11 cellular contexts compared by ENCODE assay signal in the genomic region with DNA sequence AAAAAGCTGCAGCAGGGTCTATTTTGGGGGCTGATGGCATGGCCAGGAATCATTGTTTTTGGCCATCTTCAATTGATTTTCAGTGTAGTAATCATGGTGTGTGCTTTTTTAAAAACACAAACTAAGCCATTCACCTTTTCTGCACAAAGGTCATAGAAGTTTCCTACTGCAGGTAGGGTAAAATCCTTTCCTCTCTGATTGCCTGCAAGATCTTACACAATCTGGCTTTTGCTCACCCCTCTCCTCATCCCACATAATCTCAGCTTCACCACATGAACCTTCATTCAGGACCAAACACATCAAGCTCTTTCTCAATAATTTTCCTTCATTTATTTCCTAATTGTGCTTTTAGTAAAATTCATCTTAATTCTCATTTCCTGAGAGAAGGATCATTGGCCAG. TPM values are rescaled to one million over a fixed set of nuclear protein-coding genes. Genes with fewer than 3 reads are reported as not detected.
A peak's percentile ranks its signal among the peaks of the same experiment; 100 is the strongest.
DNase-seq lines count a peak whose midpoint lies in the region; ATAC-seq, FAIRE-seq and TF ChIP-seq lines count a peak whose summit lies in the region.
"Had no signal": no experiment of that assay in that cellular context is flagged by ENCODE, and none has a peak within 500 bp of the region (broad histone marks: within the 10 kb centered on the region; RNA-seq: fewer than 3 reads in every experiment).

No MANE protein-coding gene starts in this region.

- dilution Hi-C loops in endothelial cell of umbilical vein (cut with MboI; ENCODE audit: extremely low pct_ligation_motif_present, low sequenced_read_pairs), result no loop called here

- POLR2A ChIA-PET in endothelial cell of umbilical vein (lab: Charles Lee), result interaction anchor here (0.6 kb wide), 1 partner anchor 247 kb away, joined by 5 read pairs; no protein-coding TSS in a partner anchor

- H3K36me3 Mint-ChIP-seq in activated naive CD4-positive, alpha-beta T cell treated with anti-CD3 and anti-CD28 coated beads for 36 hours (ENCODE audit: low read depth), result peaks cover 11% of the 10 kb centered on the region

- H3K4me2 ChIP-seq in endothelial cell of umbilical vein (ENCODE audit: insufficient read depth, low read length), result peak overlapping the region; percentile 41

- no peaks in the 10 kb centered on the region for H3K79me2 ChIP-seq in endothelial cell of umbilical vein (ENCODE audit: control insufficient read depth, insufficient read depth, low read length)

- no peak for DNase-seq in activated naive CD4-positive, alpha-beta T cell treated with anti-CD3 and anti-CD28 coated beads for 36 hours
- DNase-seq in activated naive CD4-positive, alpha-beta T cell (lab: John Stamatoyannopoulos, UW), result no peak
- DNase-seq in endothelial cell of umbilical vein (ENCODE audit: low read depth, low spot score) (no peak), DMS153 treated with DMSO at 0.1 percent for 48 hours (lab: John Stamatoyannopoulos, UW; ENCODE audit: unreplicated experiment) (no peak), DMS53 treated with DMSO at 0.1 percent for 48 hours (lab: John Stamatoyannopoulos, UW; ENCODE audit: unreplicated experiment) (no peak)
- DNase-seq: left colon, NCI-H1092 treated with DMSO at 0.1 percent for 48 hours had no signal

- CTCF ChIA-PET in activated naive CD4-positive, alpha-beta T cell treated with anti-CD3 and anti-CD28 coated beads for 36 hours (lab: Charles Lee), result interaction anchor here (0.6 to 3.1 kb wide), 5 partner anchors 10 to 208 kb away, joined by 3 to 12 read pairs (median 3); no protein-coding TSS in a partner anchor
- CTCF ChIA-PET in endothelial cell of umbilical vein (lab: Charles Lee), result interaction anchor here (0.9 to 2.7 kb wide), 4 partner anchors 13 to 327 kb away, joined by 3 to 10 read pairs (median 4); no protein-coding TSS in a partner anchor

- peaks cover 7% of the 10 kb centered on the region for H3K9me3 Mint-ChIP-seq in activated naive CD4-positive, alpha-beta T cell treated with anti-CD3 and anti-CD28 coated beads for 36 hours

- BruUV-seq in endothelial cell of umbilical vein (replicated peaks; lab: Mats Ljungman, UMichigan), result no TSS peak

- H3K4me3 Mint-ChIP-seq in activated naive CD4-positive, alpha-beta T cell treated with anti-CD3 and anti-CD28 coated beads for 36 hours, result no peak overlapping the region

- no peak for FAIRE-seq in endothelial cell of umbilical vein (lab: Jason Lieb, UNC)

- no peaks in the 10 kb centered on the region for H3K36me3 ChIP-seq in KOPT-K1 (ENCODE audit: insufficient read depth, low read length)
- H3K36me3 ChIP-seq in endothelial cell of umbilical vein (ENCODE audit: control insufficient read depth in 2 of 2, extremely low read depth in 1 of 2, insufficient read depth in 2 of 2, low read length in 2 of 2), result no peaks in the 10 kb centered on the region
- H3K36me3 ChIP-seq in thymus (ENCODE audit: control insufficient read depth, insufficient read depth), result no peaks in the 10 kb centered on the region
- H3K36me3 ChIP-seq: suprapubic skin had no signal

- TF ChIP-seq POLR2A in endothelial cell of umbilical vein (IDR thresholded peaks at IDR 0.05; ENCODE audit: low read depth, low read length), result no peak

- no peaks in the 10 kb centered on the region for H3K9me1 ChIP-seq in endothelial cell of umbilical vein (replicated peaks; ENCODE audit: control insufficient read depth, extremely low read depth, insufficient read depth, low read length)

- ATAC-seq in HG03439 (IDR thresholded peaks at IDR 0.05; ENCODE audit: unreplicated experiment), result no peak

- H3K27ac ChIP-seq in KOPT-K1 (ENCODE audit: low read depth, low read length, poor library complexity, severe bottlenecking), result peak overlapping the region; percentile 6
- H3K27ac ChIP-seq in endothelial cell of umbilical vein (ENCODE audit: insufficient read depth, low read depth, low read length), result no peak overlapping the region
- peak overlapping the region; percentile 46 for H3K27ac ChIP-seq in thymus (ENCODE audit: low read depth)
- H3K27ac ChIP-seq: suprapubic skin had no signal

- no peaks in the 10 kb centered on the region for H4K20me1 ChIP-seq in endothelial cell of umbilical vein (replicated peaks; ENCODE audit: control insufficient read depth, extremely low read depth, insufficient read depth, low read length)

- H3K4me1 ChIP-seq in endothelial cell of umbilical vein (ENCODE audit: control insufficient read depth, extremely low read depth, insufficient read depth, low read length), result no peaks in the 10 kb centered on the region
- no peaks in the 10 kb centered on the region for H3K4me1 ChIP-seq in thymus (ENCODE audit: control insufficient read depth, insufficient read depth, low read length)

- no peak overlapping the region for H3K9ac ChIP-seq in endothelial cell of umbilical vein (replicated peaks; ENCODE audit: extremely low read depth, insufficient read depth, low read length)

- no peak overlapping the region for H3K4me3 ChIP-seq in endothelial cell of umbilical vein (replicated peaks in 1 of 3; ENCODE audit: insufficient read depth in 1 of 3, low read depth in 1 of 3, low read length in 3 of 3)
- H3K4me3 ChIP-seq in thymus (ENCODE audit: low read length), result no peak overlapping the region
- H3K4me3 ChIP-seq: suprapubic skin had no signal

- H3K4me1 Mint-ChIP-seq in activated naive CD4-positive, alpha-beta T cell treated with anti-CD3 and anti-CD28 coated beads for 36 hours (ENCODE audit: low read depth), result peaks cover 46% of the 10 kb centered on the region

- no peaks in the 10 kb centered on the region for H3K27me3 Mint-ChIP-seq in activated naive CD4-positive, alpha-beta T cell treated with anti-CD3 and anti-CD28 coated beads for 36 hours (ENCODE audit: low read depth)

- H2AFZ ChIP-seq in endothelial cell of umbilical vein (ENCODE audit: low read depth, low read length), result no peak overlapping the region

- intact Hi-C loops in activated naive CD4-positive, alpha-beta T cell treated with anti-CD3 and anti-CD28 coated beads for 36 hours (cut with micrococcal nuclease), result loop anchor here (1.0 to 5.0 kb wide), 7 partner anchors 12 to 185 kb away; partner anchors contain the start of gene GBP2
- intact Hi-C loops in endothelial cell of umbilical vein (cut with micrococcal nuclease), result no loop called here

- peak overlapping the region; percentile 86 for H3K27ac Mint-ChIP-seq in activated naive CD4-positive, alpha-beta T cell treated with anti-CD3 and anti-CD28 coated beads for 36 hours

- peaks cover 17% of the 10 kb centered on the region for H3K9me3 ChIP-seq in KOPT-K1 (ENCODE audit: insufficient read depth, low read length, poor library complexity, severe bottlenecking)
- H3K9me3 ChIP-seq in endothelial cell of umbilical vein (replicated peaks; ENCODE audit: control insufficient read depth, insufficient read depth, low read length), result no peaks in the 10 kb centered on the region
- no peaks in the 10 kb centered on the region for H3K9me3 ChIP-seq in thymus (ENCODE audit: control insufficient read depth)
- H3K9me3 ChIP-seq: suprapubic skin had no signal

- no peak for TF ChIP-seq CTCF in endothelial cell of umbilical vein (IDR thresholded peaks at IDR 0.05; ENCODE audit: extremely low read depth in 1 of 2, insufficient read depth in 1 of 2, low read depth in 1 of 2, low read length in 2 of 2)

- no peaks in the 10 kb centered on the region for H3K27me3 ChIP-seq in endothelial cell of umbilical vein (ENCODE audit: control insufficient read depth in 2 of 2, insufficient read depth in 2 of 2, low read length in 2 of 2)
- no peaks in the 10 kb centered on the region for H3K27me3 ChIP-seq in thymus (ENCODE audit: control insufficient read depth, insufficient read depth)
- H3K27me3 ChIP-seq: suprapubic skin had no signal

TF ChIP-seq in endothelial cell of umbilical vein, 7 proteins besides CTCF, POLR2A, EP300 and RAD21:
- TF ChIP-seq GATA2 (IDR thresholded peaks at IDR 0.05; ENCODE audit: insufficient read depth, insufficient read length, low read depth, low read length) (no peak), EZH2 (IDR thresholded peaks at IDR 0.05; ENCODE audit: borderline replicate concordance, low read depth, low read length, severe bottlenecking) (no peak), FOS (IDR thresholded peaks at IDR 0.05; ENCODE audit: borderline replicate concordance, insufficient read depth, low read length) (no peak), POLR2AphosphoS5 (IDR thresholded peaks at IDR 0.05; ENCODE audit: insufficient read depth, low read depth, low read length) (no peak), JUN (IDR thresholded peaks at IDR 0.05; ENCODE audit: borderline replicate concordance, insufficient read depth, insufficient read length, low read depth) (no peak), MYC (IDR thresholded peaks at IDR 0.05; ENCODE audit: low read depth, low read length) (no peak)
- TF ChIP-seq, protein P1, sequence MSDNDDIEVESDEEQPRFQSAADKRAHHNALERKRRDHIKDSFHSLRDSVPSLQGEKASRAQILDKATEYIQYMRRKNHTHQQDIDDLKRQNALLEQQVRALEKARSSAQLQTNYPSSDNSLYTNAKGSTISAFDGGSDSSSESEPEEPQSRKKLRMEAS (IDR thresholded peaks at IDR 0.05; ENCODE audit: insufficient read depth, insufficient read length), result no peak

RNA-seq across cellular contexts. Expression of gene GBP5, which starts 38.3 kb away (rescaled TPM):
- 10 to 100 TPM; 84.3 to 85.5 TPM for total RNA-seq in activated naive CD4-positive, alpha-beta T cell treated with anti-CD3 and anti-CD28 coated beads for 36 hours
- 0.31 TPM in 1 of 2 replicates, not detected in the other for total RNA-seq in endothelial cell of umbilical vein
- not detected in 2 replicates for polyA plus RNA-seq in endothelial cell of umbilical vein
- not detected in 2 replicates for polyA plus RNA-seq in endothelial cell of umbilical vein (2011; cell fraction: cytosol; rRNA removed)
- 0.05 TPM in 1 of 2 replicates, not detected in the other for polyA plus RNA-seq in endothelial cell of umbilical vein (2011; cell fraction: nucleus; rRNA removed)
- polyA plus RNA-seq in endothelial cell of umbilical vein (2012), result 0.11 TPM in 1 of 2 replicates, not detected in the other
- not detected in 2 replicates for polyA minus RNA-seq in endothelial cell of umbilical vein
- not detected for polyA minus RNA-seq in endothelial cell of umbilical vein (2011; cell fraction: cytosol; rRNA and poly(A)+ RNA removed)
- polyA minus RNA-seq in endothelial cell of umbilical vein (2011; cell fraction: nucleus; rRNA and poly(A)+ RNA removed), result not detected in 2 replicates
- polyA plus RNA-seq in thymus, result 14.7 TPM

RNA-seq across cellular contexts. Expression of gene GBP6, which starts 52.9 kb away (rescaled TPM):
- under 1 TPM in 1 of 2 experiments, not detected in 1; 0.07 TPM for total RNA-seq in activated naive CD4-positive, alpha-beta T cell treated with anti-CD3 and anti-CD28 coated beads for 36 hours
- total RNA-seq in endothelial cell of umbilical vein, result not detected in 2 replicates
- polyA plus RNA-seq in endothelial cell of umbilical vein, result not detected in 2 replicates
- polyA plus RNA-seq in endothelial cell of umbilical vein (2011; cell fraction: cytosol; rRNA removed), result not detected in 2 replicates
- not detected in 2 replicates for polyA plus RNA-seq in endothelial cell of umbilical vein (2011; cell fraction: nucleus; rRNA removed)
- polyA plus RNA-seq in endothelial cell of umbilical vein (2012), result not detected in 2 replicates
- not detected in 2 replicates for polyA minus RNA-seq in endothelial cell of umbilical vein
- not detected for polyA minus RNA-seq in endothelial cell of umbilical vein (2011; cell fraction: cytosol; rRNA and poly(A)+ RNA removed)
- not detected in 2 replicates for polyA minus RNA-seq in endothelial cell of umbilical vein (2011; cell fraction: nucleus; rRNA and poly(A)+ RNA removed)
- polyA plus RNA-seq in thymus, result 1.8 TPM
- total RNA-seq: left colon had no signal

Comparison
In these comparisons a context has a peak if more than half of its experiments do, and no peak if none do; other contexts are left out.
1. RNA of gene GBP5, which starts 38.3 kb away (total RNA-seq): 84.3 to 85.5 TPM in activated naive CD4-positive, alpha-beta T cell treated with anti-CD3 and anti-CD28 coated beads for 36 hours; 0.31 TPM in endothelial cell of umbilical vein; every median in the first group is over 10 times any median in the second.